9 cellular contexts compared by ENCODE assay signal in genomic region chr2:8584174-8585066, GRCh38.
A peak's percentile ranks its signal among the peaks of the same experiment; 100 is the strongest.
DNase-seq lines count a peak whose midpoint lies in the region; ATAC-seq and TF ChIP-seq lines count a peak whose summit lies in the region.
"Had no signal": no experiment of that assay in that cellular context is flagged by ENCODE, and none has a peak within 500 bp of the region (broad histone marks: within the 10 kb centered on the region; RNA-seq: fewer than 3 reads in every experiment).

No MANE protein-coding gene starts in this region.

- H3K27ac ChIP-seq in HEK293 (ENCODE audit: extremely low read depth, low read depth, low read length), result no peak overlapping the region
- peak overlapping the region in 1 of 2 donors; percentile 36 for H3K27ac ChIP-seq in lung (ENCODE audit: low read depth in 1 of 2, low read length in 1 of 2)
- no peak overlapping the region for H3K27ac ChIP-seq in aorta (ENCODE audit: low read depth in 1 of 2, low read length in 2 of 2)

- H3K4me1 ChIP-seq in HEK293 (ENCODE audit: control insufficient read depth, insufficient read depth, low read length) (no peaks in the 10 kb centered on the region), lung (ENCODE audit: control insufficient read depth in 2 of 2, insufficient read depth in 2 of 2, low read length in 2 of 2) (peaks cover 2 to 4% of the 10 kb centered on the region in 2 donors), aorta (ENCODE audit: control insufficient read depth in 1 of 2, insufficient read depth in 2 of 2, low read length in 2 of 2) (no peaks in the 10 kb centered on the region)

- H3K4me1 Mint-ChIP-seq in activated T-helper 17 cell treated with anti-CD3 and anti-CD28 coated beads, Interleukin-2, amount 50 U/mL, for 72 hours, result peaks cover 11% of the 10 kb centered on the region
- H3K4me1 Mint-ChIP-seq in stimulated activated effector memory CD8-positive, alpha-beta T cell treated with anti-CD3 and anti-CD28 coated beads, Interleukin-12 subunit alpha, Interleukin-12 subunit beta, amount 100 ng/mL, for 72 hours, result peaks cover 51% of the 10 kb centered on the region

- WGBS in lung, 2 donors, result 67% methylated on average over 29 of the region's 29 CpGs
- 76% methylated on average over 29 of the region's 29 CpGs for WGBS in aorta, 2 donors

- H3K9me3 Mint-ChIP-seq in activated T-helper 17 cell treated with anti-CD3 and anti-CD28 coated beads, Interleukin-2, amount 50 U/mL, for 72 hours, result no peaks in the 10 kb centered on the region
- no peaks in the 10 kb centered on the region for H3K9me3 Mint-ChIP-seq in stimulated activated effector memory CD8-positive, alpha-beta T cell treated with anti-CD3 and anti-CD28 coated beads, Interleukin-12 subunit alpha, Interleukin-12 subunit beta, amount 100 ng/mL, for 72 hours

- no peaks in the 10 kb centered on the region for H3K36me3 Mint-ChIP-seq in activated T-helper 17 cell treated with anti-CD3 and anti-CD28 coated beads, Interleukin-2, amount 50 U/mL, for 72 hours (ENCODE audit: low read depth)
- H3K36me3 Mint-ChIP-seq in stimulated activated effector memory CD8-positive, alpha-beta T cell treated with anti-CD3 and anti-CD28 coated beads, Interleukin-12 subunit alpha, Interleukin-12 subunit beta, amount 100 ng/mL, for 72 hours, result no peaks in the 10 kb centered on the region

- POLR2A ChIA-PET in HEK293 (lab: Yijun Ruan, JAX), result interaction anchor here (2.0 kb wide), 1 partner anchor 98 kb away, joined by 21 read pairs; the partner anchor contains the start of gene ID2

- peak overlapping the region; percentile 53 for H3K4me3 Mint-ChIP-seq in activated T-helper 17 cell treated with anti-CD3 and anti-CD28 coated beads, Interleukin-2, amount 50 U/mL, for 72 hours
- H3K4me3 Mint-ChIP-seq in stimulated activated effector memory CD8-positive, alpha-beta T cell treated with anti-CD3 and anti-CD28 coated beads, Interleukin-12 subunit alpha, Interleukin-12 subunit beta, amount 100 ng/mL, for 72 hours, result peak overlapping the region; percentile 51

- intact Hi-C loops in aorta (cut with DNase I), result no loop called here

- H3K36me3 ChIP-seq in HEK293 (ENCODE audit: control insufficient read depth in 2 of 2, insufficient read depth in 1 of 2, low read length in 2 of 2) (no peaks in the 10 kb centered on the region), lung (ENCODE audit: control insufficient read depth in 2 of 2, insufficient read depth in 2 of 2, low read length in 2 of 2) (no peaks in the 10 kb centered on the region), aorta (ENCODE audit: control insufficient read depth in 1 of 2, insufficient read depth in 2 of 2, low read length in 1 of 2) (no peaks in the 10 kb centered on the region)
- H3K36me3 ChIP-seq: ovary had no signal

- H3K27ac Mint-ChIP-seq in activated T-helper 17 cell treated with anti-CD3 and anti-CD28 coated beads, Interleukin-2, amount 50 U/mL, for 72 hours, result no peak overlapping the region
- H3K27ac Mint-ChIP-seq in stimulated activated effector memory CD8-positive, alpha-beta T cell treated with anti-CD3 and anti-CD28 coated beads, Interleukin-12 subunit alpha, Interleukin-12 subunit beta, amount 100 ng/mL, for 72 hours, result peak overlapping the region; percentile 11

- DNase-seq in lung (ENCODE audit: low spot score) (no peak), aorta (no peak), A172 (ENCODE audit: low spot score) (no peak), HCEC 1CT (no peak)
- DNase-seq in stimulated activated effector memory CD8-positive, alpha-beta T cell treated with anti-CD3 and anti-CD28 coated beads, Interleukin-12 subunit alpha, Interleukin-12 subunit beta, amount 100 ng/mL, for 72 hours (ENCODE audit: low spot score in 2 of 2), result no peak
- DNase-seq: NCI-H2171 had no signal

- H3K4me3 ChIP-seq in HEK293 (ENCODE audit: low read depth, low read length), result no peak overlapping the region
- peak overlapping the region; percentile 3 for H3K4me3 ChIP-seq in lung
- no peak overlapping the region for H3K4me3 ChIP-seq in aorta (ENCODE audit: low read length in 2 of 2)

- no peaks in the 10 kb centered on the region for H3K9me3 ChIP-seq in HEK293 (ENCODE audit: control insufficient read depth, insufficient read depth, low read depth, low read length)
- H3K9me3 ChIP-seq in lung (ENCODE audit: control insufficient read depth in 2 of 2, insufficient read depth in 1 of 2, low read length in 1 of 2), result peaks cover 0 to 2% of the 10 kb centered on the region in 2 donors
- H3K9me3 ChIP-seq in aorta (ENCODE audit: control insufficient read depth, low read length), result no peaks in the 10 kb centered on the region
- H3K9me3 ChIP-seq: ovary had no signal

- ATAC-seq in activated T-helper 17 cell treated with anti-CD3 and anti-CD28 coated beads, Interleukin-2, amount 50 U/mL, for 72 hours (replicated peaks), result no peak
- ATAC-seq in lung (ENCODE audit: insufficient read depth, low FRiP score) (no peak), aorta (ENCODE audit: low FRiP score) (no peak)
- no peak for ATAC-seq in stimulated activated effector memory CD8-positive, alpha-beta T cell treated with anti-CD3 and anti-CD28 coated beads, Interleukin-12 subunit alpha, Interleukin-12 subunit beta, amount 100 ng/mL, for 72 hours

- CTCF ChIA-PET in HEK293 (lab: Yijun Ruan, JAX), result no interaction called here

- TF ChIP-seq CTCF in HEK293 (tag by site-specific recombination; IDR thresholded peaks at IDR 0.05), result no peak
- TF ChIP-seq CTCF in lung (IDR thresholded peaks at IDR 0.05; ENCODE audit: control extremely low read depth, extremely low read depth), result no peak

- peaks cover 5% of the 10 kb centered on the region for H3K27me3 Mint-ChIP-seq in activated T-helper 17 cell treated with anti-CD3 and anti-CD28 coated beads, Interleukin-2, amount 50 U/mL, for 72 hours

- no peaks in the 10 kb centered on the region for H3K27me3 ChIP-seq in lung (ENCODE audit: control insufficient read depth, insufficient read depth)
- no peaks in the 10 kb centered on the region for H3K27me3 ChIP-seq in aorta (ENCODE audit: control insufficient read depth in 1 of 2, insufficient read depth in 2 of 2, low read length in 1 of 2)
- H3K27me3 ChIP-seq: ovary had no signal

TF ChIP-seq in HEK293, 187 proteins besides CTCF, POLR2A, EP300 and RAD21:
- no peak for TF ChIP-seq ZBTB17 (tag by site-specific recombination; IDR thresholded peaks at IDR 0.05)
- peak; percentile 43 for TF ChIP-seq ZIC2 (tag by site-specific recombination; IDR thresholded peaks at IDR 0.05)
